Comparison of ENCODE assay signal across 25 cellular contexts in genomic region chr6:153673214-153673613, GRCh38.
"Had no signal": no experiment of that assay in that cellular context is flagged by ENCODE, and none has a peak within 500 bp of the region (broad histone marks: within the 10 kb centered on the region; RNA-seq: fewer than 3 reads in every experiment).

No MANE protein-coding gene starts in this region.

- ATAC-seq: activated naive CD4-positive, alpha-beta T cell treated with anti-CD3 and anti-CD28 coated beads, Interleukin-2, amount 50 U/mL, for 72 hours; activated T-cell treated with anti-CD3 and anti-CD28 coated beads, Interleukin-2, amount 50 U/mL, for 4 hours; T-cell had no signal

- FAIRE-seq: TTC549 had no signal

- H3K4me2 ChIP-seq: PC-9 had no signal

- H3K27ac ChIP-seq: brain microvascular endothelial cell, cardiac muscle cell, PC-9 had no signal

- H3K27me3 ChIP-seq: brain microvascular endothelial cell, cardiac muscle cell had no signal

- DNase-seq: activated B cell treated with CpG ODN at 0.5 μM for 24 hours; activated CD4-positive, alpha-beta memory T cell treated with anti-CD3 and anti-CD28 coated beads for 36 hours; activated CD4-positive, alpha-beta T cell treated with anti-CD3 and anti-CD28 coated beads for 1 hour; activated CD4-positive, alpha-beta T cell treated with anti-CD3 and anti-CD28 coated beads, Interleukin-2, amount 10 ng/mL, durations not matched to agents 24 days and 14 days; activated CD8-positive, alpha-beta memory T cell treated with anti-CD3 and anti-CD28 coated beads for 24 hours; activated effector memory CD4-positive, alpha-beta T cell treated with anti-CD3 and anti-CD28 coated beads, Interleukin-2, amount 50 U/mL, for 16 hours; activated naive CD4-positive, alpha-beta T cell treated with Interleukin-2 at 50 U/mL for 16 hours; activated T-cell treated with anti-CD3 and anti-CD28 coated beads, Interleukin-2, amount 50 U/mL, for 4 hours; amygdala; brain microvascular endothelial cell; cerebellar nuclear complex; NCI-H1048; NCI-H146; NCI-H187 treated with DMSO at 0.1 percent for 48 hours; NCI-H2081 treated with DMSO at 0.1 percent for 48 hours; NCI-H446; NCI-H524; PC-9; SHP77 treated with DMSO at 0.1 percent for 48 hours; T-cell; T-helper 2 cell; T1000 had no signal

- H3K4me3 ChIP-seq: cardiac muscle cell, PC-9 had no signal

- H3K36me3 ChIP-seq: brain microvascular endothelial cell, cardiac muscle cell had no signal

- H2AFZ ChIP-seq: PC-9 had no signal
